10 cellular contexts compared by ENCODE assay signal in the genomic region with DNA sequence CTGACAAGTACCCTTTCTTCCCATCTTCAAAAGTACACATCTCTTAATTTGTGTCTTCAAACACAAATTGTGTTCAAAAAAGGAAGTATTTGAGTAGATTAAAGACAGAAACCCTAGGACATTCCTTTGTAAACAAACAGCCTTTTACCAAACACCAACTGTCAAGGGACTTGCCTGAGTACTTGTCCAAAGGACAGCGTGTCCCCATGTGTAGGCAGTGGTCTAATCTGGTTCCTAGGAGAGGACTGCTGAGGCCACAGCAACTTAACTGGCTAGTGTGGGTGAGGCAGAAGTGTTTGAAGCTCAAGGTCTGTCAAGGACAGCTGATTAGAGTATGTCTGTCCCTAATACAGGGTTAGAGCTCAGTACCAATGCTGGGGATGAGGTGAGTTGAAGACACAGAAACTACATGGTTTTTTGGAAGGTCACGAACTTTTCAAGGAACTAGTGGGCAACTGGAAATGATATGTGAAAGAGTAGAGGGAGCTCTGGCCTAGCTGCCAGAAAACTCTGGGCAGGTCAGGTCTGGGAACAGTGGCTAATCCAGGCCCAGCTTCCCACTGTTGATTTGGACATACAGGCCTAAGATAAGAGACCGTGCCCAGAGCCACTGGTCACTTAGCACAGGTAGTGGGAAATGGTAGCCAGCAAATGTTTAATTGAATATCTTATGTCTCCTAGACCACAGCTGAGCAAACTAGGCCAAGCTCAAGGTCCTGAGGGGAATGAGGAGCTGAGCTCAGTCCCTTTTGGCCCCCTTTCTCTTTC. TPM values are rescaled to one million over a fixed set of nuclear protein-coding genes. Genes with fewer than 3 reads are reported as not detected.
DNase-seq lines count a peak whose midpoint lies in the region; ATAC-seq and TF ChIP-seq lines count a peak whose summit lies in the region.
"Had no signal": no experiment of that assay in that cellular context is flagged by ENCODE, and none has a peak within 500 bp of the region (broad histone marks: within the 10 kb centered on the region; RNA-seq: fewer than 3 reads in every experiment).

No MANE protein-coding gene starts in this region.

- no peaks in the 10 kb centered on the region for H3K9me3 Mint-ChIP-seq in activated CD4-positive, alpha-beta T cell treated with anti-CD3 and anti-CD28 coated beads, Interleukin-2, amount 10 ng/mL, durations not matched to agents 24 days and 14 days

- peaks cover 50% of the 10 kb centered on the region for H3K36me3 Mint-ChIP-seq in activated CD4-positive, alpha-beta T cell treated with anti-CD3 and anti-CD28 coated beads, Interleukin-2, amount 10 ng/mL, durations not matched to agents 24 days and 14 days (ENCODE audit: low read depth)

- no peak for DNase-seq in activated CD4-positive, alpha-beta T cell treated with anti-CD3 and anti-CD28 coated beads, Interleukin-2, amount 10 ng/mL, durations not matched to agents 24 days and 14 days
- no peak for DNase-seq in activated CD4-positive, alpha-beta T cell treated with anti-CD3 and anti-CD28 coated beads for 4 hours
- no peak for DNase-seq in coronary artery (ENCODE audit: low spot score)
- no peak for DNase-seq in lower lobe of right lung
- DNase-seq in substantia nigra (lab: John Stamatoyannopoulos, UW), result no peak
- DNase-seq in HK-2 (ENCODE audit: unreplicated experiment), result no peak
- DNase-seq: NCI-H1105 treated with DMSO at 0.1 percent for 48 hours, NCI-H82 had no signal

- H3K4me3 Mint-ChIP-seq in activated CD4-positive, alpha-beta T cell treated with anti-CD3 and anti-CD28 coated beads, Interleukin-2, amount 10 ng/mL, durations not matched to agents 24 days and 14 days, result no peak overlapping the region

- no peaks in the 10 kb centered on the region for H3K27me3 ChIP-seq in lower lobe of right lung (ENCODE audit: low read depth)

- TF ChIP-seq CTCF in coronary artery (IDR thresholded peaks at IDR 0.05) (no peak), lower lobe of right lung (IDR thresholded peaks at IDR 0.05) (no peak)

- H3K4me1 ChIP-seq in lower lobe of right lung, result peaks cover 29% of the 10 kb centered on the region

- H3K4me3 ChIP-seq in coronary artery, result no peak overlapping the region
- no peak overlapping the region for H3K4me3 ChIP-seq in lower lobe of right lung

- H3K27me3 Mint-ChIP-seq in activated CD4-positive, alpha-beta T cell treated with anti-CD3 and anti-CD28 coated beads, Interleukin-2, amount 10 ng/mL, durations not matched to agents 24 days and 14 days, result no peaks in the 10 kb centered on the region

- ATAC-seq in lower lobe of right lung (peak; percentile 58 to 60), HG02588 (IDR thresholded peaks at IDR 0.05; ENCODE audit: unreplicated experiment) (no peak), HG03460 (IDR thresholded peaks at IDR 0.05; ENCODE audit: unreplicated experiment) (no peak)

- no peaks in the 10 kb centered on the region for H3K9me3 ChIP-seq in lower lobe of right lung

- intact Hi-C loops in activated CD4-positive, alpha-beta T cell treated with anti-CD3 and anti-CD28 coated beads, Interleukin-2, amount 10 ng/mL, durations not matched to agents 24 days and 14 days (cut with micrococcal nuclease), result no loop called here
- intact Hi-C loops in lower lobe of right lung (cut with DNase I), result no loop called here

- H3K27ac ChIP-seq in coronary artery (peak overlapping the region; percentile 49 to 54), lower lobe of right lung (peak overlapping the region; percentile 61), substantia nigra (ENCODE audit: low read depth, low read length, poor library complexity, severe bottlenecking) (peak overlapping the region; percentile 10)

- peak overlapping the region; percentile 67 for H3K27ac Mint-ChIP-seq in activated CD4-positive, alpha-beta T cell treated with anti-CD3 and anti-CD28 coated beads, Interleukin-2, amount 10 ng/mL, durations not matched to agents 24 days and 14 days

- peaks cover 23% of the 10 kb centered on the region for H3K36me3 ChIP-seq in lower lobe of right lung

- H3K4me1 Mint-ChIP-seq in activated CD4-positive, alpha-beta T cell treated with anti-CD3 and anti-CD28 coated beads, Interleukin-2, amount 10 ng/mL, durations not matched to agents 24 days and 14 days, result peaks cover 55% of the 10 kb centered on the region

RNA-seq across cellular contexts. Expression of a gene that starts 10.1 kb away (rescaled TPM):
- 64.3 and 70.0 TPM in 2 replicates for total RNA-seq in activated CD4-positive, alpha-beta T cell treated with anti-CD3 and anti-CD28 coated beads, Interleukin-2, amount 10 ng/mL, durations not matched to agents 24 days and 14 days
- total RNA-seq in lower lobe of right lung, result 53.8 TPM

RNA-seq across cellular contexts. Expression of a gene that starts 11.9 kb away (rescaled TPM):
- total RNA-seq in activated CD4-positive, alpha-beta T cell treated with anti-CD3 and anti-CD28 coated beads, Interleukin-2, amount 10 ng/mL, durations not matched to agents 24 days and 14 days, result 32.2 and 34.5 TPM in 2 replicates
- 43.5 TPM for total RNA-seq in lower lobe of right lung

RNA-seq across cellular contexts. Expression of a gene that starts 52.3 kb away (rescaled TPM):
- 49.4 and 55.2 TPM in 2 replicates for total RNA-seq in activated CD4-positive, alpha-beta T cell treated with anti-CD3 and anti-CD28 coated beads, Interleukin-2, amount 10 ng/mL, durations not matched to agents 24 days and 14 days
- 21.1 TPM for total RNA-seq in lower lobe of right lung

Comparison
In these comparisons a context has a peak if more than half of its experiments do, and no peak if none do; other contexts are left out.
1. H3K27ac ChIP-seq: peak in every context shown above with its lines; median percentile 61 in lower lobe of right lung; 52 in coronary artery; 10 in substantia nigra.
2. ATAC-seq: peak in lower lobe of right lung (2 of 2); none in HG02588 (single experiment) and HG03460 (single experiment).